9 cellular contexts compared by ENCODE assay signal in genomic region chr10:10233256-10233655, GRCh38.
"Had no signal": no experiment of that assay in that cellular context is flagged by ENCODE, and none has a peak within 500 bp of the region (broad histone marks: within the 10 kb centered on the region; RNA-seq: fewer than 3 reads in every experiment).

No MANE protein-coding gene starts in this region.

- H3K4me1 ChIP-seq: thyroid gland had no signal

- H3K4me3 ChIP-seq: lung, thyroid gland had no signal

- DNase-seq: activated CD4-positive, alpha-beta T cell treated with anti-CD3 and anti-CD28 coated beads, Interleukin-2, amount 10 ng/mL, durations not matched to agents 24 days and 14 days; activated naive CD4-positive, alpha-beta T cell treated with Interleukin-2 at 50 U/mL for 16 hours; cerebellar nuclear complex; naive B cell; small intestine; T-helper 1 cell; thyroid gland had no signal

- H3K27me3 Mint-ChIP-seq: activated CD4-positive, alpha-beta T cell treated with anti-CD3 and anti-CD28 coated beads, Interleukin-2, amount 10 ng/mL, durations not matched to agents 24 days and 14 days; naive B cell had no signal

- H3K4me1 Mint-ChIP-seq: activated CD4-positive, alpha-beta T cell treated with anti-CD3 and anti-CD28 coated beads, Interleukin-2, amount 10 ng/mL, durations not matched to agents 24 days and 14 days; naive B cell had no signal

- H3K9me3 ChIP-seq: thyroid gland had no signal

- H3K27ac Mint-ChIP-seq: activated CD4-positive, alpha-beta T cell treated with anti-CD3 and anti-CD28 coated beads, Interleukin-2, amount 10 ng/mL, durations not matched to agents 24 days and 14 days; activated T-helper 1 cell treated with anti-CD3 and anti-CD28 coated beads, Interleukin-12 subunit alpha, Interleukin-12 subunit beta, Interleukin-2, Interleukin-4 antibody, amounts not matched to agents 30 ng/mL and 10 ng/mL and 1 ng/mL, durations not matched to agents 14 hours and 24 hours and 36 hours; naive B cell had no signal

- H3K4me3 Mint-ChIP-seq: activated CD4-positive, alpha-beta T cell treated with anti-CD3 and anti-CD28 coated beads, Interleukin-2, amount 10 ng/mL, durations not matched to agents 24 days and 14 days; activated T-helper 1 cell treated with anti-CD3 and anti-CD28 coated beads, Interleukin-12 subunit alpha, Interleukin-12 subunit beta, Interleukin-2, Interleukin-4 antibody, amounts not matched to agents 30 ng/mL and 10 ng/mL and 1 ng/mL, durations not matched to agents 14 hours and 24 hours and 36 hours; naive B cell had no signal

- H3K9me3 Mint-ChIP-seq: activated T-helper 1 cell treated with anti-CD3 and anti-CD28 coated beads, Interleukin-12 subunit alpha, Interleukin-12 subunit beta, Interleukin-2, Interleukin-4 antibody, amounts not matched to agents 30 ng/mL and 10 ng/mL and 1 ng/mL, durations not matched to agents 14 hours and 24 hours and 36 hours had no signal

- H3K27me3 ChIP-seq: thyroid gland had no signal

- H3K36me3 ChIP-seq: thyroid gland had no signal

- H3K36me3 Mint-ChIP-seq: naive B cell had no signal

- H3K27ac ChIP-seq: thyroid gland had no signal
